Comparison of ENCODE assay signal across 8 cellular contexts in the genomic region with DNA sequence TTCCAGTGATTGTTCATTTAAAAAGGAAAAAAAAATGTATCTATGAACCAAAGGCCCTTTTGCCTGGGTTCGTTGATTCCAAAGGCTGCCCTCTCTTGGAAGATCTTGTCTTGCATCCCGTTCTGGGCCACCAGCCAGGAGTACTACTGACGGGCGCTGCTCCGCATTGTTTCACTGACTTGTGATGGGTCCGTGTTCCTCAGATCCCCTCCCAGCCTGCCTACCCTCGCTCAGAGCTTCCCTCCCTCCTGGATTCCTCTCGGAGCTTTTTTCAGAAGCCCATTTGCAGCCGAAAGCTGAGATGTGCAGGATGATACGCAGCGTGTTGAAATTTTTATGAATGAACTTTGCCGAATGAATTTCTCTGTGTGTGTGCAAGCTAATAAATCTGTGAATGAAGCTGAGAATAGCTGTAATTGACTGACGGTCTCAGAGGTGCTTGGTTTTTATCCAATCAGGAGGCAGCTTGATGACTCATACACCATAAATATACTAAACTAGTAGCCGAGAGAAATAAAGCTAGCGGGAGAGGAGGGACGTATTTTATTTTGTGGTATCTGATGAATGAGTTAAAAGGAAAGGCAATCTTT. TPM values are rescaled to one million over a fixed set of nuclear protein-coding genes. Genes with fewer than 3 reads are reported as not detected.
DNase-seq lines count a peak whose midpoint lies in the region; ATAC-seq and TF ChIP-seq lines count a peak whose summit lies in the region.

Gene SHC4, minus strand, starts transcription at position 396 of the 590 bp plus-strand sequence. CDS start 904 bp downstream, outside the sequence.

- no peaks in the 10 kb centered on the region for H3K36me3 ChIP-seq in adipocyte (ENCODE audit: control insufficient read depth, insufficient read depth, low read length, severe bottlenecking)

- no peaks in the 10 kb centered on the region for H3K9me3 ChIP-seq in adipocyte (ENCODE audit: control insufficient read depth, low read length)

- H3K4me1 Mint-ChIP-seq in glutamatergic neuron (ENCODE audit: low read depth, unreplicated experiment) (peaks cover 15% of the 10 kb centered on the region), neural crest cell (peaks cover 21% of the 10 kb centered on the region)

- peaks cover 19% of the 10 kb centered on the region for H3K4me1 ChIP-seq in adipocyte (ENCODE audit: control insufficient read depth, insufficient read depth, low read length)

- peaks cover 7% of the 10 kb centered on the region for H3K9me3 Mint-ChIP-seq in glutamatergic neuron (ENCODE audit: unreplicated experiment)
- no peaks in the 10 kb centered on the region for H3K9me3 Mint-ChIP-seq in neural crest cell

- H3K27me3 Mint-ChIP-seq in glutamatergic neuron (ENCODE audit: unreplicated experiment): peaks cover 1% of the 10 kb centered on the region
- H3K27me3 Mint-ChIP-seq in neural crest cell (ENCODE audit: low read depth): peaks cover 8% of the 10 kb centered on the region

- H3K27ac Mint-ChIP-seq in glutamatergic neuron (ENCODE audit: unreplicated experiment): peak within 1 kb of the TSS; percentile 99
- H3K27ac Mint-ChIP-seq in neural crest cell (ENCODE audit: unreplicated experiment): peak within 1 kb of the TSS; percentile 87

- H3K4me3 Mint-ChIP-seq in glutamatergic neuron (ENCODE audit: unreplicated experiment) (peak within 1 kb of the TSS; percentile 87), neural crest cell (peak within 1 kb of the TSS; percentile 88)

- H3K27me3 ChIP-seq in adipocyte (replicated peaks; ENCODE audit: control insufficient read depth, insufficient read depth, low read length): no peaks in the 10 kb centered on the region

- peak within 1 kb of the TSS; percentile 66 for H3K9ac ChIP-seq in adipocyte (ENCODE audit: low read length)

- no peak for TF ChIP-seq CTCF in glutamatergic neuron (IDR thresholded peaks at IDR 0.05; ENCODE audit: partially characterized antibody, unreplicated experiment)
- peak; percentile 38 for TF ChIP-seq CTCF in neural crest cell (conservative IDR thresholded peaks at IDR 0.05)

- H3K36me3 Mint-ChIP-seq in glutamatergic neuron (ENCODE audit: unreplicated experiment): no peaks in the 10 kb centered on the region
- H3K36me3 Mint-ChIP-seq in neural crest cell (ENCODE audit: low read depth): no peaks in the 10 kb centered on the region

- peak within 1 kb of the TSS; percentile 90 for H3K4me3 ChIP-seq in adipocyte (ENCODE audit: low read length)

- DNase-seq in COR-L47 (lab: John Stamatoyannopoulos, UW): peak; percentile 57
- DNase-seq in NCI-H2196 (lab: John Stamatoyannopoulos, UW; ENCODE audit: unreplicated experiment): peak; percentile 18
- DNase-seq in adipocyte (ENCODE audit: low read depth): peak; percentile 87
- peak; percentile 63 for DNase-seq in glutamatergic neuron
- peak; percentile 54 for DNase-seq in neural crest cell (ENCODE audit: low read depth, low spot score)
- no peak for DNase-seq in UCSD-AML1 (lab: John Stamatoyannopoulos, UW; ENCODE audit: unreplicated experiment)

- ATAC-seq in GM21619 (IDR thresholded peaks at IDR 0.05; ENCODE audit: unreplicated experiment): peak; percentile 35
- ATAC-seq in GM18502 (IDR thresholded peaks at IDR 0.05; ENCODE audit: poor library complexity, unreplicated experiment): no peak

RNA-seq across cellular contexts. Expression of gene SHC4, which starts in this region (rescaled TPM):
- total RNA-seq in glutamatergic neuron (ENCODE audit: unreplicated experiment): 4.4 TPM
- 4.9 and 5.0 TPM in 2 replicates for total RNA-seq in neural crest cell
